In the genomic region with DNA sequence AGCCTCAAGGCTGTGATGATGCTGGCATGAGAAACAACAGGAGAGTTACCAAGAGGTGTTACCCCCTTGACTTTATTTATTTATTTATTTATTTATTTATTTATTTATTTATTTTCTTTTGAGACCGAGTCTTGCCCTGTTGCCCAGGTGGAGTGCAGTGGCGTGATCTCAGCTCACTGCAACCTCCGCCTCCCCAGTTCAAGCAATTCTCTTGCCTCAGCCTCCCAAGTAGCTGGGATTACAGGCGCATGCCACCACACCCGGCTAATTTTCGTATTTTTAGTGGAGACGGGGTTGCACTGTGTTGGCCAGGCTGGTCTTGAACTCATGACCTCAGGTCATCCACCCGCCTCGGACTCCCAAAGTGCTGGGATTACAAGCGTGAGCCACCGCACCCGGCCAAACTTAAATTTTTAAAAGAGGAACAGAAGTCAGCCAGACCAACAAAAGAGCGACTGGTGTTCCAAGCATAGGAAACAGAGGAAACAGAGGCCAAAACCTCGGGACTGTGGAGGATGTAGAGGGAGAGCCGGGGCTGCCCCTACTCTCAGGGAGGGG, we compare ENCODE assay signal across 8 cellular contexts. TPM values are rescaled to one million over a fixed set of nuclear protein-coding genes. Genes with fewer than 3 reads are reported as not detected.
DNase-seq lines count a peak whose midpoint lies in the region; ATAC-seq and TF ChIP-seq lines count a peak whose summit lies in the region.
"Not testable (repeated sequence)": the region's sequence is repeated elsewhere in the genome, so short reads cannot be mapped to it uniquely, and the experiment has no call there.

No MANE protein-coding gene starts in this region.

- H3K4me1 Mint-ChIP-seq in activated CD4-positive, alpha-beta T cell treated with anti-CD3 and anti-CD28 coated beads, Interleukin-2, amount 10 ng/mL, durations not matched to agents 24 days and 14 days = peaks cover 16% of the 10 kb centered on the region

- H3K27ac ChIP-seq in brain microvascular endothelial cell; mesodermal cell (ENCODE audit: low read depth, low read length, severe bottlenecking); rectal smooth muscle tissue (ENCODE audit: low read depth, low read length): not testable (repeated sequence)
- H3K27ac ChIP-seq in upper lobe of left lung = peak overlapping the region; percentile 74 to 84 (median 80)

- not testable (repeated sequence) for H3K9me3 Mint-ChIP-seq in activated CD4-positive, alpha-beta T cell treated with anti-CD3 and anti-CD28 coated beads, Interleukin-2, amount 10 ng/mL, durations not matched to agents 24 days and 14 days

- H3K4me1 ChIP-seq in mesodermal cell (ENCODE audit: control insufficient read depth, insufficient read depth, low read length, poor library complexity, severe bottlenecking); rectal smooth muscle tissue (ENCODE audit: control insufficient read depth, insufficient read depth, low read length): not testable (repeated sequence)
- H3K4me1 ChIP-seq in upper lobe of left lung = peaks cover 0 to 13% (median 4%) of the 10 kb centered on the region in 4 donors

- not testable (repeated sequence) for H3K9ac ChIP-seq in rectal smooth muscle tissue (ENCODE audit: low read length)

- H3K36me3 ChIP-seq in MG63; brain microvascular endothelial cell (replicated peaks); mesodermal cell (ENCODE audit: control insufficient read depth, insufficient read depth, low read length); rectal smooth muscle tissue (ENCODE audit: control insufficient read depth, insufficient read depth, low read length); upper lobe of left lung: not testable (repeated sequence)

- DNase-seq in MG63; activated CD4-positive, alpha-beta T cell treated with anti-CD3 and anti-CD28 coated beads, Interleukin-2, amount 10 ng/mL, durations not matched to agents 24 days and 14 days; brain microvascular endothelial cell; fibroblast of villous mesenchyme (ENCODE audit: low read depth); upper lobe of left lung: not testable (repeated sequence)

- peak overlapping the region; percentile 70 for H3K4me3 ChIP-seq in GM08714 (ENCODE audit: low read length)
- peak overlapping the region; percentile 83 for H3K4me3 ChIP-seq in MG63
- peak overlapping the region; percentile 58 for H3K4me3 ChIP-seq in brain microvascular endothelial cell (ENCODE audit: low read depth, low read length)
- peak overlapping the region; percentile 61 for H3K4me3 ChIP-seq in fibroblast of villous mesenchyme (ENCODE audit: low read depth, low read length)
- peak overlapping the region; percentile 44 for H3K4me3 ChIP-seq in mesodermal cell (ENCODE audit: extremely low read depth, insufficient read depth, low read length, poor library complexity, severe bottlenecking)
- peak overlapping the region; percentile 85 for H3K4me3 ChIP-seq in rectal smooth muscle tissue (ENCODE audit: low read length)
- peak overlapping the region in 3 of 4 donors; percentile 48 to 65 (median 59) for H3K4me3 ChIP-seq in upper lobe of left lung

- not testable (repeated sequence) for H3K27me3 Mint-ChIP-seq in activated CD4-positive, alpha-beta T cell treated with anti-CD3 and anti-CD28 coated beads, Interleukin-2, amount 10 ng/mL, durations not matched to agents 24 days and 14 days

- in situ Hi-C loops in brain microvascular endothelial cell (cut with HindIII; ENCODE audit: low pct_ligation_motif_present, low sequenced_read_pairs) = not testable (repeated sequence)

- intact Hi-C loops in activated CD4-positive, alpha-beta T cell treated with anti-CD3 and anti-CD28 coated beads, Interleukin-2, amount 10 ng/mL, durations not matched to agents 24 days and 14 days (cut with micrococcal nuclease) = not testable (repeated sequence)

- not testable (repeated sequence) for TF ChIP-seq POLR2A in upper lobe of left lung (IDR thresholded peaks at IDR 0.05)

- ATAC-seq in upper lobe of left lung (ENCODE audit: low FRiP score in 2 of 2) = not testable (repeated sequence)

- peaks cover 11% of the 10 kb centered on the region for H3K36me3 Mint-ChIP-seq in activated CD4-positive, alpha-beta T cell treated with anti-CD3 and anti-CD28 coated beads, Interleukin-2, amount 10 ng/mL, durations not matched to agents 24 days and 14 days (ENCODE audit: low read depth)

- not testable (repeated sequence) for H3K9me3 ChIP-seq in MG63; mesodermal cell (ENCODE audit: control insufficient read depth, low read length); upper lobe of left lung

- not testable (repeated sequence) for TF ChIP-seq CTCF in brain microvascular endothelial cell (IDR thresholded peaks at IDR 0.05; ENCODE audit: low read depth, low read length, missing control alignments); fibroblast of villous mesenchyme (IDR thresholded peaks at IDR 0.05; ENCODE audit: insufficient read depth, low read depth, low read length); upper lobe of left lung (IDR thresholded peaks at IDR 0.05)

- not testable (repeated sequence) for TF ChIP-seq EP300 in upper lobe of left lung (IDR thresholded peaks at IDR 0.05)

- H3K27me3 ChIP-seq in MG63; brain microvascular endothelial cell (replicated peaks); rectal smooth muscle tissue (ENCODE audit: control insufficient read depth, insufficient read depth, low read length); upper lobe of left lung: not testable (repeated sequence)

- H3K4me3 Mint-ChIP-seq in activated CD4-positive, alpha-beta T cell treated with anti-CD3 and anti-CD28 coated beads, Interleukin-2, amount 10 ng/mL, durations not matched to agents 24 days and 14 days = peak overlapping the region; percentile 96

- peak overlapping the region; percentile 97 for H3K27ac Mint-ChIP-seq in activated CD4-positive, alpha-beta T cell treated with anti-CD3 and anti-CD28 coated beads, Interleukin-2, amount 10 ng/mL, durations not matched to agents 24 days and 14 days

- 90 to 95% methylated on average over 7 to 8 of the region's 15 CpGs for WGBS in mesodermal cell (ENCODE audit: insufficient coverage in 2 of 2), 2 experiments
- WGBS in upper lobe of left lung, 2 donors = 81 to 83% methylated on average over 15 of the region's 15 CpGs

RNA-seq across cellular contexts. Expression of a gene that starts 36.6 kb away (rescaled TPM):
- total RNA-seq in MG63 (2014; rRNA removed; shearing (Covaris generic); ENCODE audit: low replicate concordance) = 4.2 and 4.9 TPM in 2 replicates
- total RNA-seq in activated CD4-positive, alpha-beta T cell treated with anti-CD3 and anti-CD28 coated beads, Interleukin-2, amount 10 ng/mL, durations not matched to agents 24 days and 14 days = 202 and 221 TPM in 2 replicates
- 48.8 and 62.8 TPM in 2 replicates for total RNA-seq in fibroblast of villous mesenchyme
- polyA plus RNA-seq in mesodermal cell (2013, experiment 1 of 2) = 29.0 TPM
- polyA plus RNA-seq in mesodermal cell (2013, experiment 2 of 2) = 15.1 TPM
- 100 to 1,000 TPM in 4 of 6 donors, 10 to 100 TPM in 2; 60.8 to 474 (median 112) TPM for total RNA-seq in upper lobe of left lung
